Comparison of ENCODE assay signal across 16 cellular contexts in genomic region chr14:52026921-52027320, GRCh38. TPM values are rescaled to one million over a fixed set of nuclear protein-coding genes. Genes with fewer than 3 reads are reported as not detected.
DNase-seq lines count a peak whose midpoint lies in the region; ATAC-seq lines count a peak whose summit lies in the region.
"Had no signal": no experiment of that assay in that cellular context is flagged by ENCODE, and none has a peak within 500 bp of the region (broad histone marks: within the 10 kb centered on the region; RNA-seq: fewer than 3 reads in every experiment).

No MANE protein-coding gene starts in this region.

- peak; percentile 28 for DNase-seq in COLO829 (ENCODE audit: low spot score)
- no peak for DNase-seq in left lobe of liver (ENCODE audit: low spot score)
- DNase-seq in putamen (ENCODE audit: low spot score) = peak; percentile 81
- DNase-seq in AG08395 (ENCODE audit: low spot score) = no peak
- no peak for DNase-seq in Kasumi-1 (lab: John Stamatoyannopoulos, UW)
- DNase-seq: COR-L47, DMS153, HCEC 1CT, NCI-H1105, NCI-H1694 treated with DMSO at 0.1 percent for 48 hours, NCI-H774 had no signal

- H3K27ac ChIP-seq in angular gyrus (ENCODE audit: low read depth, low read length) = peak overlapping the region; percentile 59
- H3K27ac ChIP-seq: C4-2B had no signal

- ATAC-seq in left lobe of liver = peak; percentile 12
- ATAC-seq in GM19395 (IDR thresholded peaks at IDR 0.05; ENCODE audit: unreplicated experiment) = no peak
- ATAC-seq in GM19023 (IDR thresholded peaks at IDR 0.05; ENCODE audit: unreplicated experiment) = no peak
- ATAC-seq: SK-N-SH treated with all-trans-retinoic acid at 6 μM for 48 hours had no signal

RNA-seq across cellular contexts. Expression of gene RTRAF, which starts 37.6 kb away (rescaled TPM):
- total RNA-seq in left lobe of liver = 45.3 TPM

RNA-seq across cellular contexts. Expression of gene NID2, which starts 41.9 kb away (rescaled TPM):
- total RNA-seq in left lobe of liver = 2.6 TPM

Comparison
In these comparisons a context has a peak if more than half of its experiments do, and no peak if none do; other contexts are left out.
1. DNase-seq: peak in COLO829 (single experiment) and putamen (single experiment); none in left lobe of liver (single experiment), AG08395 (single experiment) and Kasumi-1 (0 of 2).